In genomic region chr2:239750045-239750835, GRCh38 we compare ENCODE assay signal across 31 cellular contexts.
"Had no signal": no experiment of that assay in that cellular context is flagged by ENCODE, and none has a peak within 500 bp of the region (broad histone marks: within the 10 kb centered on the region; RNA-seq: fewer than 3 reads in every experiment).

No MANE protein-coding gene starts in this region.

- H3K4me3 ChIP-seq: adrenal gland, Peyer's patch, SJCRH30, SK-N-MC had no signal

- FAIRE-seq: TTC549 had no signal

- H3K27ac ChIP-seq: adrenal gland, Peyer's patch, RWPE1, SJCRH30, SK-N-MC had no signal

- H3K36me3 Mint-ChIP-seq: activated naive CD4-positive, alpha-beta T cell treated with anti-CD3 and anti-CD28 coated beads, Interleukin-2, amount 50 U/mL, for 72 hours; brain had no signal

- ATAC-seq: activated CD8-positive, alpha-beta T cell treated with anti-CD3 and anti-CD28 coated beads for 36 hours; activated naive CD4-positive, alpha-beta T cell treated with anti-CD3 and anti-CD28 coated beads, Interleukin-2, amount 50 U/mL, for 72 hours; activated T-cell treated with anti-CD3 and anti-CD28 coated beads, Interleukin-2, amount 50 U/mL, for 72 hours; activated T-helper 17 cell treated with anti-CD3 and anti-CD28 coated beads, Interleukin-2, amount 50 U/mL, for 72 hours; PC-3 had no signal

- DNase-seq: activated CD4-positive, alpha-beta T cell treated with anti-CD3 and anti-CD28 coated beads, Interleukin-2, amount 10 ng/mL, durations not matched to agents 24 days and 14 days; activated CD4-positive, alpha-beta T cell treated with anti-CD3 and anti-CD28 coated beads, Interleukin-2, amount 50 U/mL, for 4 hours; activated CD8-positive, alpha-beta T cell treated with anti-CD3 and anti-CD28 coated beads for 36 hours; activated effector memory CD4-positive, alpha-beta T cell treated with anti-CD3 and anti-CD28 coated beads, Interleukin-2, amount 50 U/mL, for 16 hours; activated naive CD4-positive, alpha-beta T cell treated with Interleukin-2 at 50 U/mL for 16 hours; activated T-cell treated with anti-CD3 and anti-CD28 coated beads, Interleukin-2, amount 50 U/mL, for 1 hour; activated T-cell treated with anti-CD3 and anti-CD28 coated beads, Interleukin-2, amount 50 U/mL, for 72 hours; adrenal gland; KBM-7; MM.1S; MV-4-11; NCI-H1092; NCI-H1436 treated with DMSO at 0.1 percent for 48 hours; NCI-H1694 treated with DMSO at 0.1 percent for 48 hours; NCI-H2029; NCI-H510A; NCI-H526; NCI-H748 treated with DMSO at 0.1 percent for 48 hours; NK-92 treated with Interleukin-12 subunit alpha and Interleukin-12 subunit beta, amount 100 ng/mL, for 24 hours; PC-3; Peyer's patch; SHP77; SJCRH30 had no signal

- H3K9me3 ChIP-seq: adrenal gland, Peyer's patch, SJCRH30 had no signal

- H3K4me1 ChIP-seq: Peyer's patch, SJCRH30 had no signal

- H3K27me3 ChIP-seq: adrenal gland, Peyer's patch had no signal

- H3K36me3 ChIP-seq: adrenal gland, Peyer's patch, SJCRH30 had no signal

- H3K4me1 Mint-ChIP-seq: activated T-helper 17 cell treated with anti-CD3 and anti-CD28 coated beads, Interleukin-2, amount 50 U/mL, for 72 hours had no signal

- H3K27me3 Mint-ChIP-seq: activated CD8-positive, alpha-beta T cell treated with anti-CD3 and anti-CD28 coated beads for 36 hours; activated T-helper 17 cell treated with anti-CD3 and anti-CD28 coated beads, Interleukin-2, amount 50 U/mL, for 72 hours had no signal

- H3K9me3 Mint-ChIP-seq: activated CD4-positive, alpha-beta T cell treated with anti-CD3 and anti-CD28 coated beads, Interleukin-2, amount 10 ng/mL, durations not matched to agents 24 days and 14 days; activated CD8-positive, alpha-beta T cell treated with anti-CD3 and anti-CD28 coated beads for 36 hours; activated T-helper 17 cell treated with anti-CD3 and anti-CD28 coated beads, Interleukin-2, amount 50 U/mL, for 72 hours; central memory CD8-positive, alpha-beta T cell; T-helper 2 cell treated with Interferon-gamma antibody and Interleukin-4, amounts not matched to agents 5 μg/mL and 100 μg/mL, for 36 hours had no signal

- H3K27ac Mint-ChIP-seq: activated CD4-positive, alpha-beta T cell treated with anti-CD3 and anti-CD28 coated beads, Interleukin-2, amount 10 ng/mL, durations not matched to agents 24 days and 14 days; activated CD8-positive, alpha-beta T cell treated with anti-CD3 and anti-CD28 coated beads for 36 hours; activated T-cell treated with anti-CD3 and anti-CD28 coated beads, Interleukin-2, amount 50 U/mL, for 72 hours; activated T-helper 17 cell treated with anti-CD3 and anti-CD28 coated beads, Interleukin-2, amount 50 U/mL, for 72 hours; T-helper 2 cell treated with Interferon-gamma antibody and Interleukin-4, amounts not matched to agents 5 μg/mL and 100 μg/mL, for 36 hours had no signal

- H3K4me3 Mint-ChIP-seq: activated CD4-positive, alpha-beta T cell treated with anti-CD3 and anti-CD28 coated beads, Interleukin-2, amount 10 ng/mL, durations not matched to agents 24 days and 14 days; activated CD8-positive, alpha-beta T cell treated with anti-CD3 and anti-CD28 coated beads for 36 hours; activated T-cell treated with anti-CD3 and anti-CD28 coated beads, Interleukin-2, amount 50 U/mL, for 72 hours; activated T-helper 17 cell treated with anti-CD3 and anti-CD28 coated beads, Interleukin-2, amount 50 U/mL, for 72 hours; brain; central memory CD8-positive, alpha-beta T cell; T-helper 2 cell treated with Interferon-gamma antibody and Interleukin-4, amounts not matched to agents 5 μg/mL and 100 μg/mL, for 36 hours had no signal
